Comparison of ENCODE assay signal across 8 cellular contexts in the genomic region with DNA sequence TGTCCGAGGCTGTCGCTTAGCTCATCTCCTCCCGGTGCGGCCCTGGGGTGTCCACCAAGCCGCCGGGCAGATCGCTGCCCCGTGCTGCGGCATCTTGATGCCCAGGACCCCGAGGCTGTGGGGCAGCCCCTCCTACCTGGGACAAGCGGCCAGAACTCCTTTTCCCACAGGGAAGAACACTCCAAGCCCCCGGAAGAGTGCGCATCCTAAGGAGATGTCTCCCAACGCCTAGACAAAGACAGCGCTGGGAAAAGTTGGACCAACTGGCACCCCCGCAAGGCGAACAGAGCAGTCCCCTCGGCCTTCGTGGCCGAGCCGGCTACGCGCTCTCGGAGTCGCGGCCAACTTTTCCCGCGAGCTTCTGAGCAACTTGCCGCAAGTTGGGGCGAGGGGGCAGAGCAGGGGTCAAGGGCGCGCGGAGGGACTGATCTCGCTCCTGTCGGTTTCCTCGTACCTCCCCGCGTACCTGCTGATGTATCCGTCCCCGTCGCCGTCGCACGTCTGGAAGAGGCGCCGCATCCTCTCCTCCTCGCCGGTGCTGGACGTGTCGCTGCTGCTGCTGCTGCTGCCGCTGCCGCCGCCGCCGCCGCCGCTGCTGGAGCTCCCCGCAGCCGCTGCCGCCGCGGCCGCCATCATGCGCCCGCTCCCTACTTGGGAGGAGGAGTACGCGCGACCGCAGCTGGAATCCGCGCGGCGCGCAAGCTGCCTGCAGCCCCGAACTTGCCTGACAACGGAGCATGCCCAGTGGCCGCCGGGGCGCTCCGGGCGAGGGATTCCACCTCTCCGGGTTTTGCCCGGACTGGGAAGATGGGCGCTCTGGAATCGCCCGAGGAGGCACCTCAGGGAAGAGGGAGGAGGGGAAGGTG. TPM values are rescaled to one million over a fixed set of nuclear protein-coding genes. Genes with fewer than 3 reads are reported as not detected.
DNase-seq lines count a peak whose midpoint lies in the region; ATAC-seq and TF ChIP-seq lines count a peak whose summit lies in the region.

A gene (minus strand): TSS at position 675 of the 866 bp plus-strand sequence.

- DNase-seq in AG08396 (ENCODE audit: low spot score) (peak; percentile 96), NCI-H345 (lab: John Stamatoyannopoulos, UW) (peak; percentile 39), fibroblast of gingiva (ENCODE audit: low read depth) (peak; percentile 93), KG1 (lab: John Stamatoyannopoulos, UW) (no peak)
- peak; percentile 63 for DNase-seq in activated T-cell treated with anti-CD3 and anti-CD28 coated beads, Interleukin-2, amount 50 U/mL, for 24 hours

- H3K9me3 Mint-ChIP-seq in activated T-cell treated with anti-CD3 and anti-CD28 coated beads, Interleukin-2, amount 50 U/mL, for 24 hours: peaks cover 18% of the 10 kb centered on the region

- no peak within 1 kb of the TSS for H3K27ac Mint-ChIP-seq in activated T-cell treated with anti-CD3 and anti-CD28 coated beads, Interleukin-2, amount 50 U/mL, for 24 hours

- H3K27ac ChIP-seq in mucosa of rectum (ENCODE audit: low read depth in 2 of 2, low read length in 2 of 2): no peak within 1 kb of the TSS

- peaks cover 5 to 7% of the 10 kb centered on the region in 2 donors for H3K9me3 ChIP-seq in mucosa of rectum (ENCODE audit: control insufficient read depth in 2 of 2, low read length in 2 of 2)

- peaks cover 84% of the 10 kb centered on the region for H3K27me3 Mint-ChIP-seq in activated T-cell treated with anti-CD3 and anti-CD28 coated beads, Interleukin-2, amount 50 U/mL, for 24 hours

- peak within 1 kb of the TSS; percentile 3 to 36 for H3K9ac ChIP-seq in mucosa of rectum (ENCODE audit: low read depth in 1 of 2, low read length in 2 of 2)

- no peak for TF ChIP-seq CTCF in subcutaneous adipose tissue (IDR thresholded peaks at IDR 0.05; ENCODE audit: low read depth)

- peaks cover 20% of the 10 kb centered on the region for H3K4me1 Mint-ChIP-seq in activated T-cell treated with anti-CD3 and anti-CD28 coated beads, Interleukin-2, amount 50 U/mL, for 24 hours (ENCODE audit: low read depth)

- H3K36me3 Mint-ChIP-seq in activated T-cell treated with anti-CD3 and anti-CD28 coated beads, Interleukin-2, amount 50 U/mL, for 24 hours (ENCODE audit: low read depth): no peaks in the 10 kb centered on the region

- H3K4me3 ChIP-seq in mucosa of rectum (ENCODE audit: low read length in 2 of 2): peak within 1 kb of the TSS; percentile 63 to 72

- peak; percentile 44 for ATAC-seq in GM19395 (IDR thresholded peaks at IDR 0.05; ENCODE audit: unreplicated experiment)

- H3K36me3 ChIP-seq in mucosa of rectum (ENCODE audit: control insufficient read depth in 2 of 2, insufficient read depth in 2 of 2, low read length in 2 of 2): no peaks in the 10 kb centered on the region

- peak within 1 kb of the TSS; percentile 78 for H3K4me3 Mint-ChIP-seq in activated T-cell treated with anti-CD3 and anti-CD28 coated beads, Interleukin-2, amount 50 U/mL, for 24 hours

- H3K4me1 ChIP-seq in mucosa of rectum (ENCODE audit: control insufficient read depth in 2 of 2, insufficient read depth in 2 of 2, low read length in 2 of 2): peaks cover 5 to 9% of the 10 kb centered on the region in 2 donors

- H3K27me3 ChIP-seq in mucosa of rectum (ENCODE audit: control insufficient read depth in 2 of 2, insufficient read depth in 2 of 2, low read length in 2 of 2): peaks cover 27 to 31% of the 10 kb centered on the region in 2 donors

RNA-seq across cellular contexts. Expression of the gene that starts here (rescaled TPM):
- total RNA-seq in subcutaneous adipose tissue: 10 to 100 TPM; 15.0 to 57.3 (median 23.7) TPM
